13 cellular contexts compared by ENCODE assay signal in the genomic region with DNA sequence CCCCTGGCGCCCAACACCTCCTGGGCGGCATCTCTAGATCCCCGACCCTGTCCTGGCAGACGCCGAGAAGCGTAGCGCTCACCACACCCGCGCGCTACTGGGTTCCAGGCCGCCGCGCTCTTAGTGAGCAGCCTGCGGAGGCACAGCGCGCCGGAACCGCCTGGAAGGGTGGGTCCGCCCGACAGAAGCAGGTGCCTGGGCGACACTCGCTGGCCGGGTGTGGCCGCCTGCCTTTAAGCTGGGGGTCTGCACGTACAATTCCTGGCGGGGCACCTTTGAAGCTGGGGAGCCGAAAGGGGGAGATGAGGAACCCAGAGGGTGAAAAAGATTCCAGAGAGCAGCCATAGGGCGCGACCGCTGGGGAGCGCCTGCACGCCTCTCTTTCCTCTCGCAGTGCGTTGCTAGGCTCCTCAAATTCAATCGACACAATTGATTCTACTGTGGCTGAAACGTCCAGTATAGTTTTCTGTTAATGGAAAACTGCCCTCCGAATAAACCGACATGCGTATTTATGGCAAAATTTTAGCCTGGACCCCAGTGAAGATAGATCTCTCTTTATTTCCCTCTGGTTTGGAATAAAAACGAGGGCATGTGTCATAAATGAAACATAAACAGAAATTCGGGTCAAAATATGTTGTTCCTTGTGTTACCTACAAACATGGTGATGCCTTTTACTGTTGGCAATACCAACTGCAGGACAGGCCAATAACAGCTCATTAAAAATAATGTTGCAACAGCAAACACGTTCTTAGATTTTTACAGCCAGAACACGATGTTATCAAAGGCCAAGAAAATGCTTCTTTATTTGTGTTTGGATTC. TPM values are rescaled to one million over a fixed set of nuclear protein-coding genes. Genes with fewer than 3 reads are reported as not detected.
DNase-seq lines count a peak whose midpoint lies in the region; ATAC-seq and TF ChIP-seq lines count a peak whose summit lies in the region.
"Had no signal": no experiment of that assay in that cellular context is flagged by ENCODE, and none has a peak within 500 bp of the region (broad histone marks: within the 10 kb centered on the region; RNA-seq: fewer than 3 reads in every experiment).

No MANE protein-coding gene starts in this region.

- TF ChIP-seq CTCF in Calu3 (IDR thresholded peaks at IDR 0.05; ENCODE audit: unreplicated experiment) (no peak), Panc1 (IDR thresholded peaks at IDR 0.05) (peak; percentile 77), glutamatergic neuron (IDR thresholded peaks at IDR 0.05; ENCODE audit: partially characterized antibody, unreplicated experiment) (no peak)

- ATAC-seq in Panc1 (peak; percentile 51), GM19324 (IDR thresholded peaks at IDR 0.05; ENCODE audit: low FRiP score, unreplicated experiment) (no peak)

- H3K9me3 Mint-ChIP-seq in Calu3 (ENCODE audit: low read depth, unreplicated experiment) (no peaks in the 10 kb centered on the region), glutamatergic neuron (ENCODE audit: unreplicated experiment) (peaks cover 15% of the 10 kb centered on the region), immature natural killer cell (peaks cover 0 to 4% (median 0%) of the 10 kb centered on the region in 6 donors)

- H3K9me3 ChIP-seq in Panc1 (ENCODE audit: control insufficient read depth, insufficient read depth, low read depth, low read length) = no peaks in the 10 kb centered on the region

- POLR2A ChIA-PET in Panc1 (lab: Charles Lee) = no interaction called here

- peak overlapping the region; percentile 76; the same call in 1 of the 2 replicates for H3K27ac ChIP-seq in Panc1 (ENCODE audit: low read length)

- intact Hi-C loops in Calu3 (cut with micrococcal nuclease; ENCODE audit: unreplicated experiment) = no loop called here
- intact Hi-C loops in Panc1 (cut with micrococcal nuclease; ENCODE audit: unreplicated experiment) = no loop called here

- H3K4me3 Mint-ChIP-seq in Calu3 (ENCODE audit: low read depth, unreplicated experiment) = peak overlapping the region; percentile 81
- H3K4me3 Mint-ChIP-seq in glutamatergic neuron (ENCODE audit: unreplicated experiment) = peak overlapping the region; percentile 1
- H3K4me3 Mint-ChIP-seq in immature natural killer cell = no peak overlapping the region

- H3K36me3 Mint-ChIP-seq in Calu3 (ENCODE audit: insufficient read depth, unreplicated experiment) (peaks cover 17% of the 10 kb centered on the region), glutamatergic neuron (ENCODE audit: unreplicated experiment) (no peaks in the 10 kb centered on the region), immature natural killer cell (no peaks in the 10 kb centered on the region)

- peak overlapping the region; percentile 31 to 56 for H3K4me3 ChIP-seq in Panc1 (ENCODE audit: low read depth in 2 of 2, low read length in 2 of 2)

- in situ Hi-C loops in Panc1 (cut with HindIII; ENCODE audit: low pct_unique_long_range_greater_than_20kb, low sequenced_read_pairs) = no loop called here

- H3K4me1 Mint-ChIP-seq in Calu3 (ENCODE audit: low read depth, unreplicated experiment) (peaks cover 12% of the 10 kb centered on the region), glutamatergic neuron (ENCODE audit: low read depth, unreplicated experiment) (peaks cover 19% of the 10 kb centered on the region), immature natural killer cell (peaks cover 10 to 11% of the 10 kb centered on the region in 2 donors)

- peak; percentile 67 for DNase-seq in 8988T
- peak; percentile 27 for DNase-seq in Calu3
- DNase-seq in Panc1 (ENCODE audit: low read depth, low spot score) = no peak
- DNase-seq in glutamatergic neuron = peak; percentile 51
- no peak for DNase-seq in NOMO-1 (lab: John Stamatoyannopoulos, UW; ENCODE audit: unreplicated experiment in 2 of 2)
- no peak for DNase-seq in anterior cingulate cortex (lab: John Stamatoyannopoulos, UW)
- DNase-seq in immature natural killer cell = no peak
- DNase-seq: activated effector memory CD4-positive, alpha-beta T cell treated with Interleukin-2 at 50 U/mL for 16 hours; EL; NCI-H1694 treated with DMSO at 0.1 percent for 48 hours had no signal

- 0 out of 2 replicates have a peak, but pooled peaks cover 3% of the 10 kb centered on the region for H3K36me3 ChIP-seq in Panc1 (ENCODE audit: control insufficient read depth, insufficient read depth, low read length)

- BruUV-seq in Calu3 (replicated peaks; lab: Mats Ljungman, UMichigan) (no TSS peak), Panc1 (replicated peaks; lab: Mats Ljungman, UMichigan) (no TSS peak)

- H3K27me3 ChIP-seq in Panc1 (ENCODE audit: control insufficient read depth, insufficient read depth, low read length) = no peaks in the 10 kb centered on the region; the same call in 1 of the 2 replicates

- H3K27ac Mint-ChIP-seq in Calu3 (ENCODE audit: unreplicated experiment) (no peak overlapping the region), glutamatergic neuron (ENCODE audit: unreplicated experiment) (no peak overlapping the region), immature natural killer cell (no peak overlapping the region)

- peaks cover 27% of the 10 kb centered on the region for H3K4me1 ChIP-seq in Panc1 (ENCODE audit: control insufficient read depth, insufficient read depth, low read length)

- CTCF ChIA-PET in Calu3 (lab: Charles Lee) (interaction anchor here (1.1 kb wide), 1 partner anchor 13 kb away, joined by 6 read pairs; the partner anchor contains the start of gene BUB3), Panc1 (lab: Charles Lee) (interaction anchor here (0.8 to 1.2 kb wide), 2 partner anchors 97 kb away, joined by 3 to 5 read pairs; no protein-coding TSS in a partner anchor)

- peaks cover 42% of the 10 kb centered on the region for H3K27me3 Mint-ChIP-seq in Calu3 (ENCODE audit: unreplicated experiment)
- H3K27me3 Mint-ChIP-seq in glutamatergic neuron (ENCODE audit: unreplicated experiment) = peaks cover 45% of the 10 kb centered on the region
- H3K27me3 Mint-ChIP-seq in immature natural killer cell (ENCODE audit: low read depth in 3 of 3) = peaks cover 44 to 70% (median 52%) of the 10 kb centered on the region in 3 donors

RNA-seq across cellular contexts. Expression of gene HMX3, which starts 4.6 kb away (rescaled TPM):
- total RNA-seq in Calu3 (2022) = not detected in 2 replicates
- 15.2 TPM for total RNA-seq in Panc1 (2021; ENCODE audit: unreplicated experiment)
- polyA plus RNA-seq in Panc1 (2012; ENCODE audit: insufficient read length) = 11.9 TPM
- not detected for total RNA-seq in glutamatergic neuron (ENCODE audit: unreplicated experiment)
- not detected for polyA plus RNA-seq in immature natural killer cell
- total RNA-seq: lower leg skin, skeletal muscle tissue had no signal

RNA-seq across cellular contexts. Expression of gene HMX2, which starts 7.6 kb away (rescaled TPM):
- total RNA-seq in Calu3 (2022) (not detected in 2 replicates), Panc1 (2021; ENCODE audit: unreplicated experiment) (2.7 TPM), glutamatergic neuron (ENCODE audit: unreplicated experiment) (not detected)
- polyA plus RNA-seq in Panc1 (2012; ENCODE audit: insufficient read length) = 4.1 TPM
- polyA plus RNA-seq in immature natural killer cell = not detected
- total RNA-seq: lower leg skin, skeletal muscle tissue had no signal

RNA-seq across cellular contexts. Expression of gene BUB3, which starts 13.8 kb away (rescaled TPM):
- total RNA-seq in Calu3 (2022) = 112 and 113 TPM in 2 replicates
- 237 TPM for total RNA-seq in Panc1 (2021; ENCODE audit: unreplicated experiment)
- 189 TPM for polyA plus RNA-seq in Panc1 (2012; ENCODE audit: insufficient read length)
- 81.1 TPM for total RNA-seq in glutamatergic neuron (ENCODE audit: unreplicated experiment)
- polyA plus RNA-seq in immature natural killer cell = 100 to 1,000 TPM; 203 to 348 (median 203) TPM

Comparison
In these comparisons a context has a peak if more than half of its experiments do, and no peak if none do; other contexts are left out.
1. DNase-seq: peak in 8988T (single experiment), Calu3 (single experiment) and glutamatergic neuron (single experiment); none in Panc1 (single experiment), NOMO-1 (0 of 2), anterior cingulate cortex (0 of 58) and immature natural killer cell (0 of 3).
2. H3K4me3 Mint-ChIP-seq: peak in Calu3 (single experiment) and glutamatergic neuron (single experiment); none in immature natural killer cell (0 of 5).
3. RNA of gene HMX3, which starts 4.6 kb away (total RNA-seq): 15.2 TPM in Panc1 (single experiment); not detected in Calu3 and not detected in glutamatergic neuron (single experiment); every median in the first group is over 10 times any median in the second.